In genomic region chr12:69131073-69131472, GRCh38 we compare ENCODE assay signal across 23 cellular contexts.
"Had no signal": no experiment of that assay in that cellular context is flagged by ENCODE, and none has a peak within 500 bp of the region (broad histone marks: within the 10 kb centered on the region; RNA-seq: fewer than 3 reads in every experiment).

No MANE protein-coding gene starts in this region.

- H3K36me3 ChIP-seq: MG63 had no signal

- H3K9me3 ChIP-seq: MG63, SK-N-SH had no signal

- DNase-seq: IMR-90, Karpas-422, KG1, MG63, NCI-H1092, NCI-H1105 treated with DMSO at 0.1 percent for 48 hours, NCI-H146, NCI-H1694 treated with DMSO at 0.1 percent for 48 hours, NCI-H1930, NCI-H2081 treated with DMSO at 0.1 percent for 48 hours, NCI-H2171, NCI-H226, NCI-H446, NCI-H510A, NCI-H524 treated with DMSO at 0.1 percent for 48 hours, NCI-H774, PC-3, SHP77, SK-N-SH, SW 1271 had no signal

- H3K9ac ChIP-seq: SK-N-SH had no signal

- H3K4me2 ChIP-seq: SK-N-SH had no signal

- H3K27me3 ChIP-seq: MG63 had no signal

- H3K9me2 ChIP-seq: SK-N-SH had no signal

- ATAC-seq: HepG2, Panc1, PC-3 had no signal

- H3K4me3 ChIP-seq: MG63 had no signal

- H3K27ac ChIP-seq: RWPE1 had no signal
